26 cellular contexts compared by ENCODE assay signal in genomic region chr7:29567174-29567573, GRCh38. TPM values are rescaled to one million over a fixed set of nuclear protein-coding genes. Genes with fewer than 3 reads are reported as not detected.
DNase-seq lines count a peak whose midpoint lies in the region; ATAC-seq and TF ChIP-seq lines count a peak whose summit lies in the region.
"Had no signal": no experiment of that assay in that cellular context is flagged by ENCODE, and none has a peak within 500 bp of the region (broad histone marks: within the 10 kb centered on the region; RNA-seq: fewer than 3 reads in every experiment).

No MANE protein-coding gene starts in this region.

- H3K27ac Mint-ChIP-seq in GM23338 (no peak overlapping the region), nephron (peak overlapping the region in 2 of 3 experiments; percentile 68 to 88)
- no peak overlapping the region for H3K27ac Mint-ChIP-seq in stimulated activated naive CD8-positive, alpha-beta T cell treated with anti-CD3 and anti-CD28 coated beads, Interleukin-15, amount 100 ng/mL, for 72 hours
- H3K27ac Mint-ChIP-seq: activated naive CD8-positive, alpha-beta T cell treated with anti-CD3 and anti-CD28 coated beads, Interleukin-2, amount 10 ng/mL, durations not matched to agents 7 days and 5 days; activated T-cell treated with anti-CD3 and anti-CD28 coated beads, Interleukin-2, amount 50 U/mL, for 24 hours; immature natural killer cell had no signal

- H2AFZ ChIP-seq in GM23338: no peak overlapping the region

- H3K36me3 ChIP-seq in GM23338 (ENCODE audit: insufficient read depth) (no peaks in the 10 kb centered on the region), duodenal mucosa (ENCODE audit: control insufficient read depth in 1 of 2, insufficient read depth in 2 of 2, low read length in 2 of 2) (no peaks in the 10 kb centered on the region), testis (ENCODE audit: low read depth, missing control alignments) (no peaks in the 10 kb centered on the region)
- H3K36me3 ChIP-seq: BE2C, neutrophil, upper lobe of left lung had no signal

- in situ Hi-C loops in ACHN (cut with HindIII; ENCODE audit: low pct_ligation_motif_present, low pct_unique_long_range_greater_than_20kb, low sequenced_read_pairs): no loop called here

- H4K20me1 ChIP-seq in GM23338 (replicated peaks; ENCODE audit: insufficient read depth): no peaks in the 10 kb centered on the region

- TF ChIP-seq CTCF in GM23338 (conservative IDR thresholded peaks at IDR 0.05; ENCODE audit: low read depth in 2 of 2): no peak
- TF ChIP-seq CTCF in nephron (IDR thresholded peaks at IDR 0.05; ENCODE audit: unreplicated experiment in 3 of 3): no peak
- TF ChIP-seq CTCF in testis (IDR thresholded peaks at IDR 0.05): no peak

- WGBS in testis, 2 donors: 77 to 88% methylated on average over 2 of the region's 2 CpGs

- H3K9ac ChIP-seq in duodenal mucosa (ENCODE audit: low read depth in 1 of 2, low read length in 2 of 2): peak overlapping the region; percentile 48 to 97

- no peaks in the 10 kb centered on the region for H3K9me2 ChIP-seq in GM23338 (ENCODE audit: insufficient read depth)

- H3K4me3 ChIP-seq in GM23338 (peak overlapping the region; percentile 95), duodenal mucosa (ENCODE audit: low read depth in 1 of 2, low read length in 2 of 2) (peak overlapping the region; percentile 97), testis (no peak overlapping the region)
- H3K4me3 ChIP-seq: lung, mucosa of descending colon had no signal

- no peaks in the 10 kb centered on the region for H3K9me3 Mint-ChIP-seq in GM23338
- H3K9me3 Mint-ChIP-seq in nephron: no peaks in the 10 kb centered on the region
- H3K9me3 Mint-ChIP-seq in stimulated activated naive CD8-positive, alpha-beta T cell treated with anti-CD3 and anti-CD28 coated beads, Interleukin-15, amount 100 ng/mL, for 72 hours: no peaks in the 10 kb centered on the region
- H3K9me3 Mint-ChIP-seq: activated naive CD8-positive, alpha-beta T cell treated with anti-CD3 and anti-CD28 coated beads, Interleukin-2, amount 10 ng/mL, durations not matched to agents 7 days and 5 days; activated T-cell treated with anti-CD3 and anti-CD28 coated beads, Interleukin-2, amount 50 U/mL, for 24 hours had no signal

- no peak for TF ChIP-seq POLR2A in testis (IDR thresholded peaks at IDR 0.05)

- DNase-seq in ACHN (peak; percentile 16), GM23338 (ENCODE audit: low spot score) (no peak), testis (no peak)
- DNase-seq in stimulated activated naive CD8-positive, alpha-beta T cell treated with anti-CD3 and anti-CD28 coated beads, Interleukin-15, amount 100 ng/mL, for 72 hours: no peak
- DNase-seq: activated gamma-delta T cell; activated naive CD8-positive, alpha-beta T cell treated with anti-CD3 and anti-CD28 coated beads, Interleukin-2, amount 10 ng/mL, durations not matched to agents 7 days and 5 days; activated T-cell treated with anti-CD3 and anti-CD28 coated beads, Interleukin-2, amount 50 U/mL, for 24 hours; BE2C; central memory CD4-positive, alpha-beta T cell; dermis blood vessel endothelial cell; immature natural killer cell; Karpas-422; MV-4-11; NCI-H510A treated with DMSO at 0.1 percent for 48 hours; psoas muscle; SHP77; upper lobe of left lung had no signal

- intact Hi-C loops in testis (cut with DNase I; ENCODE audit: low total_unique reads): no loop called here

- H3K4me1 ChIP-seq in GM23338 (ENCODE audit: insufficient read depth): peaks cover 33% of the 10 kb centered on the region
- peaks cover 22 to 25% of the 10 kb centered on the region in 2 donors for H3K4me1 ChIP-seq in duodenal mucosa (ENCODE audit: control insufficient read depth in 1 of 2, insufficient read depth in 2 of 2, low read length in 2 of 2)
- H3K4me1 ChIP-seq in testis: no peaks in the 10 kb centered on the region
- H3K4me1 ChIP-seq: BE2C had no signal

- H3K79me2 ChIP-seq in GM23338 (replicated peaks; ENCODE audit: insufficient read depth): peaks cover 11% of the 10 kb centered on the region

- no peak overlapping the region for H3K27ac ChIP-seq in GM23338 (ENCODE audit: low read depth)
- H3K27ac ChIP-seq in duodenal mucosa (ENCODE audit: low read depth, low read length): no peak overlapping the region
- H3K27ac ChIP-seq in testis: no peak overlapping the region
- H3K27ac ChIP-seq: neutrophil, psoas muscle, upper lobe of left lung had no signal

- H3K4me1 Mint-ChIP-seq in GM23338: peaks cover 43% of the 10 kb centered on the region
- peaks cover 23% of the 10 kb centered on the region for H3K4me1 Mint-ChIP-seq in nephron
- peaks cover 34% of the 10 kb centered on the region for H3K4me1 Mint-ChIP-seq in stimulated activated naive CD8-positive, alpha-beta T cell treated with anti-CD3 and anti-CD28 coated beads, Interleukin-15, amount 100 ng/mL, for 72 hours

- peaks cover 32% of the 10 kb centered on the region for H3K27me3 Mint-ChIP-seq in GM23338 (ENCODE audit: insufficient read depth, low read depth, poor library complexity)
- peaks cover 59% of the 10 kb centered on the region for H3K27me3 Mint-ChIP-seq in nephron (ENCODE audit: low read depth)
- H3K27me3 Mint-ChIP-seq in stimulated activated naive CD8-positive, alpha-beta T cell treated with anti-CD3 and anti-CD28 coated beads, Interleukin-15, amount 100 ng/mL, for 72 hours: peaks cover 89% of the 10 kb centered on the region

- peak overlapping the region; percentile 91 for H3K4me2 ChIP-seq in GM23338

- H3K27me3 ChIP-seq in GM23338 (ENCODE audit: insufficient read depth) (peaks cover 22% of the 10 kb centered on the region), duodenal mucosa (ENCODE audit: control insufficient read depth in 1 of 2, insufficient read depth in 2 of 2, low read length in 2 of 2) (peaks cover 8 to 19% of the 10 kb centered on the region in 2 donors), testis (no peaks in the 10 kb centered on the region)

- ATAC-seq in GM23338 (no peak), GM21526 (IDR thresholded peaks at IDR 0.05; ENCODE audit: low FRiP score, unreplicated experiment) (no peak), HG03135 (IDR thresholded peaks at IDR 0.05; ENCODE audit: unreplicated experiment) (no peak)
- no peak for ATAC-seq in stimulated activated naive CD8-positive, alpha-beta T cell treated with anti-CD3 and anti-CD28 coated beads, Interleukin-15, amount 100 ng/mL, for 72 hours
- ATAC-seq: mucosa of descending colon had no signal

- H3K4me3 Mint-ChIP-seq in GM23338 (peak overlapping the region; percentile 89; the same call in 2 of the 3 replicates), nephron (peak overlapping the region; percentile 23 to 68 (median 57))
- H3K4me3 Mint-ChIP-seq in stimulated activated naive CD8-positive, alpha-beta T cell treated with anti-CD3 and anti-CD28 coated beads, Interleukin-15, amount 100 ng/mL, for 72 hours: no peak overlapping the region
- H3K4me3 Mint-ChIP-seq: activated naive CD8-positive, alpha-beta T cell treated with anti-CD3 and anti-CD28 coated beads, Interleukin-2, amount 10 ng/mL, durations not matched to agents 7 days and 5 days; activated T-cell treated with anti-CD3 and anti-CD28 coated beads, Interleukin-2, amount 50 U/mL, for 24 hours had no signal

- H3K9me3 ChIP-seq in duodenal mucosa (ENCODE audit: control insufficient read depth in 1 of 2, low read length in 2 of 2): no peaks in the 10 kb centered on the region
- no peaks in the 10 kb centered on the region for H3K9me3 ChIP-seq in testis
- H3K9me3 ChIP-seq: BE2C, mucosa of descending colon, neutrophil, psoas muscle, upper lobe of left lung had no signal

- H3K36me3 Mint-ChIP-seq in GM23338 (ENCODE audit: low read depth) (peaks cover 6% of the 10 kb centered on the region; the same call in 1 of the 3 replicates), nephron (ENCODE audit: low read depth) (no peaks in the 10 kb centered on the region)
- H3K36me3 Mint-ChIP-seq: activated naive CD8-positive, alpha-beta T cell treated with anti-CD3 and anti-CD28 coated beads, Interleukin-2, amount 10 ng/mL, durations not matched to agents 7 days and 5 days had no signal

- H3F3A ChIP-seq in GM23338 (replicated peaks; ENCODE audit: low read depth): 0 out of 2 replicates have a peak, but pooled peaks cover 4% of the 10 kb centered on the region

RNA-seq across cellular contexts. Expression of gene PRR15, which starts 3.5 kb away (rescaled TPM):
- 15.5 and 17.4 TPM in 2 replicates for total RNA-seq in GM23338 (2014; rRNA removed; shearing (Covaris generic))
- polyA plus RNA-seq in GM23338 (2016; fragmentation: Nextera tagmentation; extraction: Ambion mirVana) (8.5 and 9.6 TPM in 2 replicates), testis (ENCODE audit: insufficient read depth, low read depth, low replicate concordance) (2.2 TPM)
- under 1 TPM in 1 of 2 donors, not detected in 1; 0.71 TPM for total RNA-seq in testis
- total RNA-seq: activated naive CD8-positive, alpha-beta T cell treated with anti-CD3 and anti-CD28 coated beads, Interleukin-2, amount 10 ng/mL, durations not matched to agents 7 days and 5 days; fibroblast of lung; skeletal muscle tissue had no signal
- polyA plus RNA-seq: fibroblast of lung, immature natural killer cell had no signal

Comparison
In these comparisons a context has a peak if more than half of its experiments do, and no peak if none do; other contexts are left out.
1. H3K4me3 ChIP-seq: peak in GM23338 (single experiment) and duodenal mucosa (2 of 2); none in testis (0 of 2).
2. H3K27ac Mint-ChIP-seq: peak in nephron (2 of 3); none in GM23338 (single experiment) and stimulated activated naive CD8-positive, alpha-beta T cell treated with anti-CD3 and anti-CD28 coated beads, Interleukin-15, amount 100 ng/mL, for 72 hours (0 of 2).
3. H3K4me3 Mint-ChIP-seq: peak in GM23338 (single experiment) and nephron (3 of 3); none in stimulated activated naive CD8-positive, alpha-beta T cell treated with anti-CD3 and anti-CD28 coated beads, Interleukin-15, amount 100 ng/mL, for 72 hours (0 of 2).